8 cellular contexts compared by ENCODE assay signal in the genomic region with DNA sequence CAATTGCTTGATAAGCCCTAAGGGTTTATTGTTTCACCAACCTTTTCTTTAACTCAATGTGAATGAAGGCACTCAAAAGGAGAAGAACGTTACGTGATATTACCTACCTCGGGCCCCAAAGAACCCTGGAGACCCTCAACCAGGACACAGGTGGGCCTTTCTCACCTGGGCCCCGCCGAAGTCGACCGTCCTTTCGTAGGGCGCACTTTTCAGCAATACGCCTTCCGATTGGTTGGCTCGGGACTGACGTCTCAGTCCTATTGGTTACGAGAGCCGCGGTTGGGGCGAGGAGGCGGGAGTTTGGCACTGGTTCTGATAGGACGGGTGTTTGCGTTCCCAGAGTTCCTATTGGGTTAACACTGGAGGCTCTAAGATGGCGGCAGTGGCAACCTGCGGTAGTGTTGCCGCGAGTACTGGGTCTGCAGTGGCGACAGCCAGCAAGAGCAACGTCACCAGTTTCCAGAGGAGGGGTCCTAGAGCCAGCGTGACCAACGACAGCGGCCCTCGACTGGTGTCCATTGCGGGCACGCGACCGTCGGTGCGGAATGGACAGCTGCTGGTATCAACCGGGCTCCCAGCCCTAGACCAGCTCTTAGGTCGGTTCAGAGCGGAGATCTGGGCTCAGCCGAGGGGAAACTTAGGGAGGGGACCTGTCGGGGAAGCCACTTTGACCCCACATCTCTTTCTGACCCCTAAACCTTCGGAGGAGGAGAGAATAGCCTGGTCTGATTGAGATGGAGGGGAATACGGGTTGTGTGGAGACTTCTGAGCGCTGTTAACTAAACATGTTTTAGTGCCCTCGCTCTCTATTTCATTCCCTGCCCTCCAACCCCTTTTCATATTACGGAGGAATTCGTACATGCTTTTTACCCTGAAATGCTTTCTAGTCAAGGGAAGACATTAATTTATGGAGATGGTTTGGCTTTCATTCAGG. TPM values are rescaled to one million over a fixed set of nuclear protein-coding genes. Genes with fewer than 3 reads are reported as not detected.
DNase-seq lines count a peak whose midpoint lies in the region; ATAC-seq and TF ChIP-seq lines count a peak whose summit lies in the region.

A gene with protein sequence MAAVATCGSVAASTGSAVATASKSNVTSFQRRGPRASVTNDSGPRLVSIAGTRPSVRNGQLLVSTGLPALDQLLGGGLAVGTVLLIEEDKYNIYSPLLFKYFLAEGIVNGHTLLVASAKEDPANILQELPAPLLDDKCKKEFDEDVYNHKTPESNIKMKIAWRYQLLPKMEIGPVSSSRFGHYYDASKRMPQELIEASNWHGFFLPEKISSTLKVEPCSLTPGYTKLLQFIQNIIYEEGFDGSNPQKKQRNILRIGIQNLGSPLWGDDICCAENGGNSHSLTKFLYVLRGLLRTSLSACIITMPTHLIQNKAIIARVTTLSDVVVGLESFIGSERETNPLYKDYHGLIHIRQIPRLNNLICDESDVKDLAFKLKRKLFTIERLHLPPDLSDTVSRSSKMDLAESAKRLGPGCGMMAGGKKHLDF (plus strand): TSS at position 356 of the 934 bp plus-strand sequence. CDS start 18 bp downstream, at position 374.
A gene with protein sequence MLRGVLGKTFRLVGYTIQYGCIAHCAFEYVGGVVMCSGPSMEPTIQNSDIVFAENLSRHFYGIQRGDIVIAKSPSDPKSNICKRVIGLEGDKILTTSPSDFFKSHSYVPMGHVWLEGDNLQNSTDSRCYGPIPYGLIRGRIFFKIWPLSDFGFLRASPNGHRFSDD (minus strand): TSS at position 211 of the 934 bp plus-strand sequence. CDS start 46,346 bp downstream, outside the sequence.

- H3K27ac Mint-ChIP-seq in activated naive CD8-positive, alpha-beta T cell, result peak within 1 kb of the TSS; percentile 98

- peaks cover 49% of the 10 kb centered on the region for H3K4me1 Mint-ChIP-seq in activated naive CD8-positive, alpha-beta T cell (ENCODE audit: low read depth)

- intact Hi-C loops in head of caudate nucleus (cut with DNase I) (loop anchor here (10.0 kb wide), 1 partner anchor 145 kb away; a partner anchor contains a TSS), ovary (cut with DNase I) (no loop called here), thyroid gland (cut with DNase I) (no loop called here)

- H3K4me1 ChIP-seq in ovary (ENCODE audit: insufficient read depth) (no peaks in the 10 kb centered on the region), thyroid gland (peaks cover 8 to 17% of the 10 kb centered on the region in 2 donors)

- no peaks in the 10 kb centered on the region for H3K9me3 Mint-ChIP-seq in activated naive CD8-positive, alpha-beta T cell (ENCODE audit: low read depth)

- TF ChIP-seq EP300 in ovary (IDR thresholded peaks at IDR 0.05), result no peak

- H3K27me3 ChIP-seq in ovary (no peaks in the 10 kb centered on the region), thyroid gland (no peaks in the 10 kb centered on the region)

- H3K27ac ChIP-seq in ovary, result peak within 1 kb of the TSS; percentile 68 to 81
- peak within 1 kb of the TSS; percentile 36 to 84 (median 60) for H3K27ac ChIP-seq in thyroid gland

- H3K9me3 ChIP-seq in ovary (no peaks in the 10 kb centered on the region), thyroid gland (no peaks in the 10 kb centered on the region)

- peak; percentile 100 for ATAC-seq in HG02623 (IDR thresholded peaks at IDR 0.05; ENCODE audit: unreplicated experiment)

- H3K36me3 Mint-ChIP-seq in activated naive CD8-positive, alpha-beta T cell, result no peaks in the 10 kb centered on the region

- TF ChIP-seq POLR2A in ovary (IDR thresholded peaks at IDR 0.05), result no peak
- TF ChIP-seq POLR2A in thyroid gland (IDR thresholded peaks at IDR 0.05), result peak in 1 of 2 donors; percentile 90

- POLR2A ChIA-PET in GM10248 (lab: Yijun Ruan, JAX), result no interaction called here

- CTCF ChIA-PET in GM10248 (lab: Yijun Ruan, JAX), result interaction anchor here (1.0 kb wide), 1 partner anchor 449 kb away, joined by 3 read pairs; no protein-coding TSS in a partner anchor

- H3K4me3 ChIP-seq in ovary (peak within 1 kb of the TSS; percentile 92), thyroid gland (replicated peaks in 1 of 3) (peak within 1 kb of the TSS; percentile 59 to 91 (median 85))

- 0 to 1% (median 0%) methylated on average over 42 to 47 of the region's 47 CpGs for WGBS in ovary, 3 donors
- 0% methylated on average over 33 of the region's 47 CpGs for WGBS in thyroid gland, 2 donors

- DNase-seq in GM10248 (ENCODE audit: extremely low spot score) (peak; percentile 98), NCI-H1105 (lab: John Stamatoyannopoulos, UW) (peak; percentile 98), SKM-1 treated with dmso at 0.1 percent for 144 hours (lab: John Stamatoyannopoulos, UW; ENCODE audit: unreplicated experiment) (peak; percentile 93), head of caudate nucleus (peak; percentile 93 to 99 (median 97)), ovary (peak; percentile 95 to 97 (median 96)), thyroid gland (peak; percentile 96 to 97)

- TF ChIP-seq CTCF in GM10248 (IDR thresholded peaks at IDR 0.05; ENCODE audit: control extremely low read depth, extremely low read depth, low read depth, missing control alignments) (no peak), ovary (IDR thresholded peaks at IDR 0.05) (no peak), thyroid gland (IDR thresholded peaks at IDR 0.05) (no peak)

- H3K36me3 ChIP-seq in ovary, result no peaks in the 10 kb centered on the region
- H3K36me3 ChIP-seq in thyroid gland, result no peaks in the 10 kb centered on the region

- peak within 1 kb of the TSS; percentile 100 for H3K4me3 Mint-ChIP-seq in activated naive CD8-positive, alpha-beta T cell

- no peaks in the 10 kb centered on the region for H3K27me3 Mint-ChIP-seq in activated naive CD8-positive, alpha-beta T cell

RNA-seq across cellular contexts. Expression of the first gene that starts in this region (rescaled TPM):
- total RNA-seq in ovary, result 10 to 100 TPM; 11.6 to 25.8 (median 13.8) TPM
- polyA plus RNA-seq in ovary, result 10 to 100 TPM in 1 of 2 donors, 1 to 10 TPM in 1; 9.7 to 23.8 TPM
- 10 to 100 TPM; 27.4 to 36.5 (median 33.0) TPM for total RNA-seq in thyroid gland

RNA-seq across cellular contexts. Expression of the second gene that starts in this region (rescaled TPM):
- total RNA-seq in ovary (10 to 100 TPM; 15.4 to 57.8 (median 22.7) TPM), thyroid gland (10 to 100 TPM in 3 of 4 donors, 1 to 10 TPM in 1; 9.5 to 76.9 (median 14.7) TPM)
- 10 to 100 TPM; 20.6 to 32.4 TPM for polyA plus RNA-seq in ovary

Comparison
In these comparisons a context has a peak if more than half of its experiments do, and no peak if none do; other contexts are left out.
1. Peak in every context shown above with its lines: DNase-seq, ATAC-seq, H3K4me3 ChIP-seq and H3K27ac ChIP-seq.